Comparison of ENCODE assay signal across 8 cellular contexts in the genomic region with DNA sequence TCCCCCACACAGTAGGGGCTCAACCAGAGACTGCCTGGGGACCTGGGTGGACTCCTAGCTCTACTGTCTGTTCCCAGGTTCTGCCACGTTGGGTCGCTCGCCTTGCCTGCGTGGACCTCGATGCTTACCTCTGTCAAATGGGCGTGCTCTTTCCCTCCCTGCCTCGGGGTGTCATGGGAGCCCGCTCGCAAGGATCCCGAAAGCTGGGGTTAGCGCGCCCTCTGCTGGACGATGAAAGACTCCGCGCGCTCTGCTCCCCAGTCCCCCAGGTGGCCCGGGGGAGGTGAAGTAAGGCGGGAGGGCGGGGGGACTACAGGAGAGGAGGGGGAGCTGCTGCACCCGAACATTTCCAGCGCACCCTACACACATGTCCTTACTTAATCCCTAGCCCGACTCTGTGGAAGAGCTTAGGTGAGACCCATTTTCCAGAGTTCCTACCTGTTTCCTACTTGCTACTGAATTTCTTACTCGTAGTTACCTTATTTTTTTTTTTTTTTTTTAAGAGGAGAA. TPM values are rescaled to one million over a fixed set of nuclear protein-coding genes. Genes with fewer than 3 reads are reported as not detected.
DNase-seq lines count a peak whose midpoint lies in the region; ATAC-seq, FAIRE-seq and TF ChIP-seq lines count a peak whose summit lies in the region.

No MANE protein-coding gene starts in this region.

- in situ Hi-C loops in ACHN (cut with HindIII; ENCODE audit: low pct_ligation_motif_present, low pct_unique_long_range_greater_than_20kb, low sequenced_read_pairs): no loop called here

- TF ChIP-seq CTCF in RWPE1 (conservative IDR thresholded peaks at IDR 0.05; ENCODE audit: low read depth) (peak; percentile 85), fibroblast of villous mesenchyme (IDR thresholded peaks at IDR 0.05; ENCODE audit: insufficient read depth, low read depth, low read length) (peak; percentile 75), thyroid gland (IDR thresholded peaks at IDR 0.05) (peak; percentile 52 to 86 (median 66))

- DNase-seq in ACHN (peak; percentile 69), HTR-8/SVneo (ENCODE audit: insufficient read length, low spot score) (peak; percentile 83), RWPE1 (ENCODE audit: low spot score) (peak; percentile 90), fibroblast of villous mesenchyme (ENCODE audit: low read depth) (peak; percentile 53), occipital lobe (lab: John Stamatoyannopoulos, UW) (peak; percentile 6), thyroid gland (peak; percentile 51 to 74)
- DNase-seq in activated T-helper 1 cell treated with anti-CD3 and anti-CD28 coated beads, Interleukin-2, amount 50 U/mL, for 16 hours (ENCODE audit: low read depth in 1 of 2, low spot score in 1 of 2): peak; percentile 66 to 73

- POLR2A ChIA-PET in RWPE1 (lab: Yijun Ruan, JAX; ENCODE audit: low non-redundant PET): no interaction called here

- TF ChIP-seq POLR2A in thyroid gland (IDR thresholded peaks at IDR 0.05): no peak

- H3K4me3 ChIP-seq in fibroblast of villous mesenchyme (ENCODE audit: low read depth, low read length) (no peak overlapping the region), thyroid gland (replicated peaks in 1 of 3) (no peak overlapping the region)

- intact Hi-C loops in thyroid gland (cut with DNase I): loop anchor here (2.0 kb wide), 1 partner anchor 46 kb away; no protein-coding TSS in a partner anchor

- no peaks in the 10 kb centered on the region for H3K9me3 ChIP-seq in thyroid gland

- ATAC-seq in GM19025 (IDR thresholded peaks at IDR 0.05; ENCODE audit: low read depth, unreplicated experiment): peak; percentile 48

- no peaks in the 10 kb centered on the region for H3K36me3 ChIP-seq in thyroid gland

- no peak for FAIRE-seq in HTR-8/SVneo (lab: Jason Lieb, UNC)

- peaks cover 5% of the 10 kb centered on the region for H3K27me3 ChIP-seq in thyroid gland

- H3K27ac ChIP-seq in RWPE1 (no peak overlapping the region), thyroid gland (no peak overlapping the region)

- whole genome bisulfite sequencing in thyroid gland, 2 donors: 10 to 12% methylated on average over 22 to 23 of the region's 23 CpGs

- CTCF ChIA-PET in RWPE1 (lab: Yijun Ruan, JAX): interaction anchor here (0.5 to 2.4 kb wide), 21 partner anchors 9 to 190 kb away, joined by 3 to 60 read pairs (median 5); partner anchors contain the start of gene TMEM61

- peaks cover 0 to 9% of the 10 kb centered on the region in 2 donors for H3K4me1 ChIP-seq in thyroid gland

RNA-seq across cellular contexts. Expression of gene BSND, which starts 2.3 kb away (rescaled TPM):
- not detected in 2 replicates for total RNA-seq in fibroblast of villous mesenchyme
- not detected for total RNA-seq in occipital lobe
- total RNA-seq in thyroid gland: not detected

RNA-seq across cellular contexts. Expression of gene TMEM61, which starts 16.0 kb away (rescaled TPM):
- total RNA-seq in fibroblast of villous mesenchyme (not detected in 2 replicates), occipital lobe (0.16 TPM), thyroid gland (under 1 TPM in 1 of 4 donors, not detected in 3; 0.45 TPM)

RNA-seq across cellular contexts. Expression of gene PCSK9, which starts 42.9 kb away (rescaled TPM):
- 2.6 and 9.1 TPM in 2 replicates for total RNA-seq in fibroblast of villous mesenchyme
- total RNA-seq in occipital lobe: 4.1 TPM
- total RNA-seq in thyroid gland: not detected

Comparison
In these comparisons a context has a peak if more than half of its experiments do, and no peak if none do; other contexts are left out.
1. DNase-seq: peak in every context shown above with its lines; median percentile 90 in RWPE1; 83 in HTR-8/SVneo; 70 in activated T-helper 1 cell treated with anti-CD3 and anti-CD28 coated beads, Interleukin-2, amount 50 U/mL, for 16 hours; 69 in ACHN; 62 in thyroid gland; 53 in fibroblast of villous mesenchyme; 6 in occipital lobe.